ENCODE assay signal across 32 cellular contexts in the genomic region with DNA sequence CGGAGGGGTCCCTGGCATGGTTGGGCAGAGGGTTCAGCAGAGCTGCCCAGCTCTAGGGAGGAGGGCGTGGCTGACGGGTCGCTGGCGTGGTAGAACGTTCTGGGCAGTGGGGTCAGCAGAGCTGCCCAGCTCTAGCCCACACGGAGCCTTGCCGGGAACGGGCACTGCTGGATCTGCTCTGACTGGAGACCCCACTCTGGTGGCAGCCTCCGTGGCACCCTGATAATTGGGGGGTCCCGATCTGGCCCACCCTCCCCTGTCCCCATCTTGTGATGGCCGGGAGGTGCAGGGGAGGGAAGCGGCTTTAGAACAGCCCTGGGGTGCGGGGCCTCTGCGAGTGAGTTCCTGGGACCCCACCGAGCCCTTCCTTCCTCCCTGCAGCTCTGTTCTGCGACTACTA. TPM values are rescaled to one million over a fixed set of nuclear protein-coding genes. Genes with fewer than 3 reads are reported as not detected.
"Had no signal": no experiment of that assay in that cellular context is flagged by ENCODE, and none has a peak within 500 bp of the region (broad histone marks: within the 10 kb centered on the region; RNA-seq: fewer than 3 reads in every experiment).

No MANE protein-coding gene starts in this region.

- H3K36me3 ChIP-seq: ascending aorta, cardiac muscle cell, MG63, Peyer's patch had no signal

- DNase-seq: activated B cell treated with CpG ODN at 0.5 μM for 24 hours; activated CD4-positive, alpha-beta memory T cell treated with anti-CD3 and anti-CD28 coated beads for 36 hours; activated CD4-positive, alpha-beta T cell treated with anti-CD3 and anti-CD28 coated beads for 4 hours; activated CD4-positive, alpha-beta T cell treated with anti-CD3 and anti-CD28 coated beads, Interleukin-2, amount 50 U/mL, for 1 hour; activated CD4-positive, CD25-positive, alpha-beta regulatory T cell treated with anti-CD3 and anti-CD28 coated beads, Interleukin-2, amount 50 U/mL, for 72 hours; activated CD8-positive, alpha-beta memory T cell treated with anti-CD3 and anti-CD28 coated beads, Interleukin-2, amount 50 U/mL, for 4 hours; activated effector memory CD4-positive, alpha-beta T cell treated with Interleukin-2 at 50 U/mL for 16 hours; activated naive CD4-positive, alpha-beta T cell treated with anti-CD3 and anti-CD28 coated beads, Interleukin-2, amount 10 ng/mL, durations not matched to agents 7 days and 5 days; activated naive CD8-positive, alpha-beta T cell treated with anti-CD3 and anti-CD28 coated beads, Interleukin-2, amount 50 U/mL, for 24 hours; activated T-cell treated with anti-CD3 and anti-CD28 coated beads, Interleukin-2, amount 50 U/mL, for 48 hours; Kasumi-1; KG1; MG63; NCI-H1048; NCI-H1105 treated with DMSO at 0.1 percent for 48 hours; NCI-H1436; NCI-H1694; NCI-H2029; NCI-H345; NCI-H524 treated with DMSO at 0.1 percent for 48 hours; NK-92 treated with Interleukin-12 subunit alpha and Interleukin-12 subunit beta, amount 100 ng/mL, for 24 hours; PC-3; Peyer's patch; SW 1271; T-helper 1 cell; T-helper 2 cell; T-helper 9 cell had no signal

- H3K4me3 Mint-ChIP-seq: activated B cell treated with CpG ODN at 0.5 μM for 24 hours; activated CD4-positive, alpha-beta memory T cell treated with anti-CD3 and anti-CD28 coated beads for 36 hours; activated naive CD4-positive, alpha-beta T cell treated with anti-CD3 and anti-CD28 coated beads, Interleukin-2, amount 10 ng/mL, durations not matched to agents 7 days and 5 days; activated naive CD8-positive, alpha-beta T cell; activated naive CD8-positive, alpha-beta T cell treated with anti-CD3 and anti-CD28 coated beads, Interleukin-2, amount 50 U/mL, for 24 hours had no signal

- H3K27ac ChIP-seq: ascending aorta, cardiac muscle cell, Peyer's patch, VCaP had no signal

- H3K9me3 Mint-ChIP-seq: activated CD4-positive, alpha-beta memory T cell treated with anti-CD3 and anti-CD28 coated beads for 36 hours had no signal

- ATAC-seq: activated naive CD8-positive, alpha-beta T cell treated with anti-CD3 and anti-CD28 coated beads, Interleukin-2, amount 50 U/mL, for 24 hours; PC-3 had no signal

- H3K4me3 ChIP-seq: ascending aorta, cardiac muscle cell, MG63, Peyer's patch had no signal

- H3K27ac Mint-ChIP-seq: activated B cell treated with CpG ODN at 0.5 μM for 24 hours; activated CD4-positive, alpha-beta memory T cell treated with anti-CD3 and anti-CD28 coated beads for 36 hours; activated naive CD4-positive, alpha-beta T cell treated with anti-CD3 and anti-CD28 coated beads, Interleukin-2, amount 10 ng/mL, durations not matched to agents 7 days and 5 days; activated naive CD8-positive, alpha-beta T cell; activated naive CD8-positive, alpha-beta T cell treated with anti-CD3 and anti-CD28 coated beads, Interleukin-2, amount 50 U/mL, for 24 hours had no signal

- H3K9me3 ChIP-seq: ascending aorta, MG63, Peyer's patch had no signal

- H3K4me1 ChIP-seq: ascending aorta, Peyer's patch had no signal

- H3K36me3 Mint-ChIP-seq: activated CD4-positive, alpha-beta memory T cell treated with anti-CD3 and anti-CD28 coated beads for 36 hours; activated naive CD4-positive, alpha-beta T cell treated with anti-CD3 and anti-CD28 coated beads, Interleukin-2, amount 10 ng/mL, durations not matched to agents 7 days and 5 days; activated naive CD8-positive, alpha-beta T cell had no signal

- H3K4me1 Mint-ChIP-seq: activated B cell treated with CpG ODN at 0.5 μM for 24 hours; activated naive CD4-positive, alpha-beta T cell treated with anti-CD3 and anti-CD28 coated beads, Interleukin-2, amount 10 ng/mL, durations not matched to agents 7 days and 5 days; activated naive CD8-positive, alpha-beta T cell treated with anti-CD3 and anti-CD28 coated beads, Interleukin-2, amount 50 U/mL, for 24 hours had no signal

- H3K27me3 Mint-ChIP-seq: activated B cell treated with CpG ODN at 0.5 μM for 24 hours; activated CD4-positive, alpha-beta memory T cell treated with anti-CD3 and anti-CD28 coated beads for 36 hours; activated naive CD4-positive, alpha-beta T cell treated with anti-CD3 and anti-CD28 coated beads, Interleukin-2, amount 10 ng/mL, durations not matched to agents 7 days and 5 days; activated naive CD8-positive, alpha-beta T cell; activated naive CD8-positive, alpha-beta T cell treated with anti-CD3 and anti-CD28 coated beads, Interleukin-2, amount 50 U/mL, for 24 hours had no signal

- H3K27me3 ChIP-seq: ascending aorta, cardiac muscle cell, Peyer's patch had no signal

RNA-seq across cellular contexts. Expression of gene MUC5AC, which starts 21.9 kb away (rescaled TPM):
- total RNA-seq: activated B cell treated with CpG ODN at 0.5 μM for 24 hours; activated CD4-positive, alpha-beta memory T cell treated with anti-CD3 and anti-CD28 coated beads for 36 hours; cardiac muscle cell; NCI-H460; Peyer's patch had no signal
- polyA plus RNA-seq: cardiac muscle cell had no signal

RNA-seq across cellular contexts. Expression of gene MUC5B, which starts 43.2 kb away (rescaled TPM):
- total RNA-seq: activated B cell treated with CpG ODN at 0.5 μM for 24 hours; activated CD4-positive, alpha-beta memory T cell treated with anti-CD3 and anti-CD28 coated beads for 36 hours; cardiac muscle cell had no signal
- polyA plus RNA-seq: cardiac muscle cell had no signal
